In genomic region chr12:45990468-45991288, GRCh38 we compare ENCODE assay signal across 1 cellular context.
TF ChIP-seq lines count a peak whose summit lies in the region.

TSS of gene SCAF11 (minus strand) at chr12:45990574. CDS start at chr12:45964167, 26,407 bp downstream.

TF ChIP-seq in K562, 482 proteins besides CTCF, POLR2A, EP300 and RAD21 (continued from another document and continues in another):
- TF ChIP-seq ZBTB49 (CRISPR knock-in tag; IDR thresholded peaks at IDR 0.05; ENCODE audit: borderline replicate concordance) (no peak; the same call in none of the 2 replicates), POLR2B (IDR thresholded peaks at IDR 0.05; ENCODE audit: low read depth, partially characterized antibody) (peak; percentile 70), CCAR2 (IDR thresholded peaks at IDR 0.05; ENCODE audit: low read depth, low read length) (no peak), REST (CRISPR knock-in tag; IDR thresholded peaks at IDR 0.05; ENCODE audit: low read depth) (0 out of 2 replicates have a peak, but pooled peaks have one; percentile 20), NFATC3 (IDR thresholded peaks at IDR 0.05) (no peak), ETS1 (conservative IDR thresholded peaks at IDR 0.05; ENCODE audit: control insufficient read depth, low read depth, low read length) (no peak; the same call in 1 of the 2 replicates), ZNF395 (CRISPR knock-in tag; IDR thresholded peaks at IDR 0.05) (0 out of 2 replicates have a peak, but pooled peaks have one; percentile 7), FUS (optimal IDR thresholded peaks at IDR 0.05; ENCODE audit: low read depth, low read length) (no peak), ZNF212 (CRISPR knock-in tag; IDR thresholded peaks at IDR 0.05) (no peak), ZNF584 (CRISPR knock-in tag; IDR thresholded peaks at IDR 0.05; ENCODE audit: low read depth) (no peak), KLF10 (CRISPR knock-in tag; IDR thresholded peaks at IDR 0.05) (no peak), HDAC1 (IDR thresholded peaks at IDR 0.05) (peak in 1 of 2 experiments; percentile 17; a peak in 1 of 4 replicates), E4F1 (CRISPR knock-in tag; IDR thresholded peaks at IDR 0.05; ENCODE audit: borderline replicate concordance) (no peak), SMARCA4 (IDR thresholded peaks at IDR 0.05) (0 out of 2 replicates have a peak, but pooled peaks have one; percentile 8), TARDBP (IDR thresholded peaks at IDR 0.05) (no peak), THAP12 (CRISPR knock-in tag; IDR thresholded peaks at IDR 0.05) (0 out of 2 replicates have a peak, but pooled peaks have one; percentile 44), HDAC8 (tag; IDR thresholded peaks at IDR 0.05) (no peak), MTA2 (IDR thresholded peaks at IDR 0.05; ENCODE audit: low read depth) (no peak), CBX5 (IDR thresholded peaks at IDR 0.05; ENCODE audit: borderline replicate concordance, low read depth) (no peak), HDAC6 (IDR thresholded peaks at IDR 0.05; ENCODE audit: low read depth, low read length) (no peak), ZNF586 (CRISPR knock-in tag; conservative IDR thresholded peaks at IDR 0.05) (no peak), OTX1 (CRISPR knock-in tag; IDR thresholded peaks at IDR 0.05) (no peak), NELFE (IDR thresholded peaks at IDR 0.05; ENCODE audit: insufficient read depth, insufficient read length) (no peak), ZNF766 (CRISPR knock-in tag; conservative IDR thresholded peaks at IDR 0.05) (no peak), CHD2 (IDR thresholded peaks at IDR 0.05; ENCODE audit: low read depth, low read length) (peak; percentile 44; the same call in 1 of the 2 replicates), ZNF408 (CRISPR knock-in tag; IDR thresholded peaks at IDR 0.05; ENCODE audit: low read depth) (0 out of 2 replicates have a peak, but pooled peaks have one; percentile 49), ZBTB43 (CRISPR knock-in tag; IDR thresholded peaks at IDR 0.05) (no peak), MEIS2 (IDR thresholded peaks at IDR 0.05; ENCODE audit: partially characterized antibody) (peak; percentile 95), SP1 (CRISPR knock-in tag; IDR thresholded peaks at IDR 0.05) (peak; percentile 98), E2F8 (IDR thresholded peaks at IDR 0.05; ENCODE audit: low read depth, partially characterized antibody) (peak; percentile 82), FIP1L1 (IDR thresholded peaks at IDR 0.05; ENCODE audit: low read depth, low read length, poor library complexity, severe bottlenecking) (peak; percentile 40), BRF2 (IDR thresholded peaks at IDR 0.05; ENCODE audit: borderline replicate concordance, insufficient read depth, insufficient read length) (no peak), RFX5 (IDR thresholded peaks at IDR 0.05; ENCODE audit: low read depth, low read length) (no peak), CBX8 (IDR thresholded peaks at IDR 0.05; ENCODE audit: borderline replicate concordance, extremely low read depth, low read depth, low read length, poor library complexity, severe bottlenecking) (no peak), ETV6 (IDR thresholded peaks at IDR 0.05; ENCODE audit: borderline replicate concordance in 1 of 2, low read depth in 2 of 2, low read length in 1 of 2) (no peak), ETV6 (CRISPR knock-in tag; IDR thresholded peaks at IDR 0.05; ENCODE audit: borderline replicate concordance) (0 out of 2 replicates have a peak, but pooled peaks have one; percentile 88), PTTG1 (tag; IDR thresholded peaks at IDR 0.05; ENCODE audit: low read depth) (no peak), ELK3 (CRISPR knock-in tag; IDR thresholded peaks at IDR 0.05) (no peak), NUFIP1 (IDR thresholded peaks at IDR 0.05; ENCODE audit: partially characterized antibody) (peak; percentile 14), ZFPM2 (CRISPR knock-in tag; IDR thresholded peaks at IDR 0.05) (no peak), CBFB (CRISPR knock-in tag; IDR thresholded peaks at IDR 0.05) (no peak), ZNF274 (IDR thresholded peaks at IDR 0.05; ENCODE audit: borderline replicate concordance, low read depth, low read length) (no peak), ZC3H8 (IDR thresholded peaks at IDR 0.05) (no peak)
